Comparison of ENCODE assay signal across 8 cellular contexts in genomic region chr9:131394464-131395026, GRCh38. TPM values are rescaled to one million over a fixed set of nuclear protein-coding genes. Genes with fewer than 3 reads are reported as not detected.
DNase-seq lines count a peak whose midpoint lies in the region; ATAC-seq and TF ChIP-seq lines count a peak whose summit lies in the region.

No MANE protein-coding gene starts in this region.

- TF ChIP-seq POLR2A in GM18505 (IDR thresholded peaks at IDR 0.05; ENCODE audit: borderline replicate concordance, extremely low read depth, insufficient read depth, insufficient read length), result no peak

- peak overlapping the region; percentile 91 for H3K4me3 ChIP-seq in retinal pigment epithelial cell (ENCODE audit: low read length)

- intact Hi-C loops in left ventricle myocardium superior (cut with micrococcal nuclease), result no loop called here

- POLR2A ChIA-PET in RWPE1 (lab: Yijun Ruan, JAX; ENCODE audit: low non-redundant PET), result interaction anchor here (0.7 kb wide), 1 partner anchor 50 kb away, joined by 4 read pairs; no protein-coding TSS in a partner anchor

- ATAC-seq in GM18505 (IDR thresholded peaks at IDR 0.05; ENCODE audit: unreplicated experiment) (peak; percentile 30), HG02798 (IDR thresholded peaks at IDR 0.05; ENCODE audit: poor library complexity, unreplicated experiment) (peak; percentile 34), left ventricle myocardium superior (peak; percentile 58)

- CTCF ChIA-PET in RWPE1 (lab: Yijun Ruan, JAX), result no interaction called here

- no peak for TF ChIP-seq CTCF in RWPE1 (conservative IDR thresholded peaks at IDR 0.05; ENCODE audit: low read depth)
- no peak for TF ChIP-seq CTCF in retinal pigment epithelial cell (conservative IDR thresholded peaks at IDR 0.05; ENCODE audit: low read depth, low read length)

- peak; percentile 63 for DNase-seq in RWPE1 (ENCODE audit: low spot score)
- peak; percentile 78 for DNase-seq in left ventricle myocardium superior
- DNase-seq in retinal pigment epithelial cell (ENCODE audit: low read depth), result no peak
- no peak for DNase-seq in NCI-H226
- no peak for DNase-seq in mesenteric fat pad (ENCODE audit: low spot score)

- H3K27ac ChIP-seq in RWPE1 (peak overlapping the region; percentile 99), adipose tissue (ENCODE audit: low read depth, low read length) (peak overlapping the region; percentile 86)

- WGBS in adipose tissue, 3 donors, result 0 to 1% (median 0%) methylated on average over 29 to 60 of the region's 61 CpGs

RNA-seq across cellular contexts. Expression of gene PRRC2B, which starts 0.7 kb away (rescaled TPM):
- 10 to 100 TPM; 31.8 to 66.5 (median 54.8) TPM for polyA plus RNA-seq in adipose tissue
- total RNA-seq in left ventricle myocardium superior, result 144 TPM
- 185 TPM for total RNA-seq in mesenteric fat pad

Comparison
In these comparisons a context has a peak if more than half of its experiments do, and no peak if none do; other contexts are left out.
1. DNase-seq: peak in RWPE1 (single experiment) and left ventricle myocardium superior (single experiment); none in retinal pigment epithelial cell (single experiment), NCI-H226 (single experiment) and mesenteric fat pad (single experiment).
2. Peak in every context shown above with its lines, with median percentiles within 50 percentile points of each other: ATAC-seq.